8 cellular contexts compared by ENCODE assay signal in the genomic region with DNA sequence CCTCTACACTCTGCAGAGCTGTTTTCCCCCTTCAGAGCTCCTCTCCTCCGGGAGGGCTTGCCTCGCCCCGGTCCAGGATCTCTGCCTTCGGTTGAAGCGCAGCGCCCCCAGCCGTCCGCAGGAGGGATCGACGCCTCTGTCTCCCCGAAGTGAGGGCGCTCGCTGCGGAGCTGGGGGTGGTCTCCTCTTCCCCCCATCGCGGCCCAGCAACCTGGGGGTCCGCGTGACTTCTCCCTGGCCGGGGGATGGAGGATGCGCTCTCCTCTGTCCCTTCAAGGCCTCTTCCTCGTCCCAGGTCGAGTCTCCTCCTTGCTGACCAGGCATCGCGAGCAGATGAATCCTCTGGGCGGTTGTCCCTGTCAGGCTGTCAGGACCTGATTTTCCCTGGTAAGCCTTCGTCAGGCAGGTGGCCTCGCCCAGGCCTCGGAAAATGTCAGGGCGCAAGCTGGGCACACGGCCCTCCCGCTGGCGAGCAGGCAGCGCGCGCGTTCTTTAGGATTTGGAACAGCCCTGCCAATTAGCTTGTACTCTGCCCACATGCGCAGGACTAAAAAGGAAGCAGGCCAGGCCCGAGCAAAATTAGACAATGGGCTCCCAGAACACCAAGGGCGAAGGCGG.
DNase-seq lines count a peak whose midpoint lies in the region; ATAC-seq and TF ChIP-seq lines count a peak whose summit lies in the region.

No MANE protein-coding gene starts in this region.

- H3K27me3 Mint-ChIP-seq in activated CD8-positive, alpha-beta T cell treated with anti-CD3 and anti-CD28 coated beads for 36 hours = peaks cover 12% of the 10 kb centered on the region
- peaks cover 19 to 22% of the 10 kb centered on the region in 2 donors for H3K27me3 Mint-ChIP-seq in stimulated activated naive B cell treated with anti-CD40 and anti-IgM and Interleukin-4, amounts not matched to agents 10 μg/mL and 1 μg/mL and 100 μg/mL, for 72 hours

- peak; percentile 90 for ATAC-seq in activated CD8-positive, alpha-beta T cell treated with anti-CD3 and anti-CD28 coated beads for 36 hours
- peak; percentile 78 for ATAC-seq in esophagus mucosa
- ATAC-seq in stimulated activated naive B cell treated with anti-CD40 and anti-IgM and Interleukin-4, amounts not matched to agents 10 μg/mL and 1 μg/mL and 100 μg/mL, for 72 hours (replicated peaks) = peak; percentile 39 to 77

- POLR2A ChIA-PET in activated CD8-positive, alpha-beta T cell treated with anti-CD3 and anti-CD28 coated beads for 36 hours (lab: Charles Lee) = no interaction called here

- DNase-seq in C1 segment of cervical spinal cord (lab: John Stamatoyannopoulos, UW) = peak; percentile 10 to 94 (median 60)
- peak; percentile 40 for DNase-seq in GM19240 (ENCODE audit: insufficient read length, low spot score)
- DNase-seq in MV-4-11 (lab: John Stamatoyannopoulos, UW) = peak; percentile 4
- peak; percentile 70 for DNase-seq in activated CD8-positive, alpha-beta T cell treated with anti-CD3 and anti-CD28 coated beads for 36 hours
- DNase-seq in middle frontal gyrus (ENCODE audit: extremely low spot score, low spot score) = peak; percentile 78
- DNase-seq in stimulated activated naive B cell treated with anti-CD40 and anti-IgM and Interleukin-4, amounts not matched to agents 10 μg/mL and 1 μg/mL and 100 μg/mL, for 72 hours = peak; percentile 15
- no peak for DNase-seq in NCI-H1930 (lab: John Stamatoyannopoulos, UW)

- intact Hi-C loops in activated CD8-positive, alpha-beta T cell treated with anti-CD3 and anti-CD28 coated beads for 36 hours (cut with micrococcal nuclease) = no loop called here

- no peaks in the 10 kb centered on the region for H3K9me3 Mint-ChIP-seq in activated CD8-positive, alpha-beta T cell treated with anti-CD3 and anti-CD28 coated beads for 36 hours
- no peaks in the 10 kb centered on the region for H3K9me3 Mint-ChIP-seq in stimulated activated naive B cell treated with anti-CD40 and anti-IgM and Interleukin-4, amounts not matched to agents 10 μg/mL and 1 μg/mL and 100 μg/mL, for 72 hours

- no peak overlapping the region for H3K4me3 Mint-ChIP-seq in activated CD8-positive, alpha-beta T cell treated with anti-CD3 and anti-CD28 coated beads for 36 hours
- peak overlapping the region in 1 of 2 donors; percentile 60 for H3K4me3 Mint-ChIP-seq in stimulated activated naive B cell treated with anti-CD40 and anti-IgM and Interleukin-4, amounts not matched to agents 10 μg/mL and 1 μg/mL and 100 μg/mL, for 72 hours

- no peaks in the 10 kb centered on the region for H3K36me3 Mint-ChIP-seq in activated CD8-positive, alpha-beta T cell treated with anti-CD3 and anti-CD28 coated beads for 36 hours (ENCODE audit: low read depth)
- H3K36me3 Mint-ChIP-seq in stimulated activated naive B cell treated with anti-CD40 and anti-IgM and Interleukin-4, amounts not matched to agents 10 μg/mL and 1 μg/mL and 100 μg/mL, for 72 hours = no peaks in the 10 kb centered on the region

- H3K27ac Mint-ChIP-seq in activated CD8-positive, alpha-beta T cell treated with anti-CD3 and anti-CD28 coated beads for 36 hours = no peak overlapping the region
- H3K27ac Mint-ChIP-seq in stimulated activated naive B cell treated with anti-CD40 and anti-IgM and Interleukin-4, amounts not matched to agents 10 μg/mL and 1 μg/mL and 100 μg/mL, for 72 hours = no peak overlapping the region

- CTCF ChIA-PET in activated CD8-positive, alpha-beta T cell treated with anti-CD3 and anti-CD28 coated beads for 36 hours (lab: Charles Lee) = interaction anchor here (0.6 to 2.3 kb wide), 36 partner anchors 8 to 659 kb away, joined by 3 to 19 read pairs (median 4); a partner anchor contains a TSS

- H3K4me1 Mint-ChIP-seq in activated CD8-positive, alpha-beta T cell treated with anti-CD3 and anti-CD28 coated beads for 36 hours (ENCODE audit: low read depth) = peaks cover 2% of the 10 kb centered on the region
- peaks cover 4 to 6% of the 10 kb centered on the region in 2 donors for H3K4me1 Mint-ChIP-seq in stimulated activated naive B cell treated with anti-CD40 and anti-IgM and Interleukin-4, amounts not matched to agents 10 μg/mL and 1 μg/mL and 100 μg/mL, for 72 hours

- peak; percentile 94 for TF ChIP-seq CTCF in activated CD8-positive, alpha-beta T cell treated with anti-CD3 and anti-CD28 coated beads for 36 hours (IDR thresholded peaks at IDR 0.05)

Comparison
In these comparisons a context has a peak if more than half of its experiments do, and no peak if none do; other contexts are left out.
1. DNase-seq: peak in C1 segment of cervical spinal cord (14 of 14), GM19240 (single experiment), MV-4-11 (single experiment), activated CD8-positive, alpha-beta T cell treated with anti-CD3 and anti-CD28 coated beads for 36 hours (single experiment), middle frontal gyrus (single experiment) and stimulated activated naive B cell treated with anti-CD40 and anti-IgM and Interleukin-4, amounts not matched to agents 10 μg/mL and 1 μg/mL and 100 μg/mL, for 72 hours (single experiment); none in NCI-H1930 (0 of 2).
2. Peak in every context shown above with its lines, with median percentiles within 50 percentile points of each other: ATAC-seq.